Comparison of ENCODE assay signal across 1 cellular context in genomic region chr14:77268989-77269595, GRCh38.
TF ChIP-seq lines count a peak whose summit lies in the region.

No MANE protein-coding gene starts in this region.

TF ChIP-seq in WTC11, 78 proteins besides CTCF, POLR2A, EP300 and RAD21 (continued from another document):
- TF ChIP-seq, protein P1, sequence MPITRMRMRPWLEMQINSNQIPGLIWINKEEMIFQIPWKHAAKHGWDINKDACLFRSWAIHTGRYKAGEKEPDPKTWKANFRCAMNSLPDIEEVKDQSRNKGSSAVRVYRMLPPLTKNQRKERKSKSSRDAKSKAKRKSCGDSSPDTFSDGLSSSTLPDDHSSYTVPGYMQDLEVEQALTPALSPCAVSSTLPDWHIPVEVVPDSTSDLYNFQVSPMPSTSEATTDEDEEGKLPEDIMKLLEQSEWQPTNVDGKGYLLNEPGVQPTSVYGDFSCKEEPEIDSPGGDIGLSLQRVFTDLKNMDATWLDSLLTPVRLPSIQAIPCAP (CRISPR knock-in tag; IDR thresholded peaks at IDR 0.05): no peak
- no peak for TF ChIP-seq PREB (CRISPR knock-in tag; IDR thresholded peaks at IDR 0.05; ENCODE audit: borderline replicate concordance)
- no peak for TF ChIP-seq KAT7 (CRISPR knock-in tag; IDR thresholded peaks at IDR 0.05; ENCODE audit: borderline replicate concordance)
- no peak for TF ChIP-seq TEAD4 (CRISPR knock-in tag; IDR thresholded peaks at IDR 0.05)
- no peak for TF ChIP-seq ZNF396 (CRISPR knock-in tag; IDR thresholded peaks at IDR 0.05; ENCODE audit: borderline replicate concordance)
- TF ChIP-seq NR1H2 (CRISPR knock-in tag; IDR thresholded peaks at IDR 0.05): no peak
